28 cellular contexts compared by ENCODE assay signal in the genomic region with DNA sequence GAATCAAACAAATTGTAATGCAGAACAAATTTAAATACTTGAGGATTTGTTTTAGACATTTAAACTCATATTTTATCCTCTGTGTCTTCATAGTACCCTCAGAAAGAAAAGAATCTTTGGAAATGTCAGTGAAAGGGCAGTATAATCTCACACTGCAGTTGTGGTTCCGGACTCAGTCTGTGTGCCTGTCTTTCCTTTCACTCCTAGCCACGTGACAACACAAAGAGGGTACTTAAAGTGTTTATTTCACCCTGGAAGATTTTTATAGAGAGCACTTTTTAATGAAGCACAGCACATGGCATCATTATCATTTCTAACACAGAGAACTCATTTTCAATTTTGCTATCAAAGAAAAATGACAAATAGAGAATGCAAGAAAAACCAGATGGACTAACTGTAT.
DNase-seq lines count a peak whose midpoint lies in the region; ATAC-seq and TF ChIP-seq lines count a peak whose summit lies in the region.
"Had no signal": no experiment of that assay in that cellular context is flagged by ENCODE, and none has a peak within 500 bp of the region (broad histone marks: within the 10 kb centered on the region; RNA-seq: fewer than 3 reads in every experiment).

No MANE protein-coding gene starts in this region.

- H3K27me3 ChIP-seq in OCI-LY1 (ENCODE audit: insufficient read depth, low read length) = no peaks in the 10 kb centered on the region
- H3K27me3 ChIP-seq: ascending aorta, colonic mucosa, SJSA1, transverse colon had no signal

- no peaks in the 10 kb centered on the region for H4K20me1 ChIP-seq in OCI-LY1 (ENCODE audit: insufficient read depth, low read length)

- TF ChIP-seq CTCF in OCI-LY1 (IDR thresholded peaks at IDR 0.05; ENCODE audit: low read length) = no peak

- H3K9me2 ChIP-seq in OCI-LY1 (ENCODE audit: low read depth, low read length) = no peaks in the 10 kb centered on the region

- peak; percentile 6 for ATAC-seq in HG03135 (IDR thresholded peaks at IDR 0.05; ENCODE audit: unreplicated experiment)
- no peak for ATAC-seq in naive B cell (ENCODE audit: low read depth in 2 of 2)
- no peak for ATAC-seq in HG02970 (IDR thresholded peaks at IDR 0.05; ENCODE audit: low FRiP score, unreplicated experiment)
- no peak for ATAC-seq in GM21737 (IDR thresholded peaks at IDR 0.05; ENCODE audit: unreplicated experiment)
- ATAC-seq: A549, GM23338, WTC11 had no signal

- H3K4me3 ChIP-seq in OCI-LY1 (ENCODE audit: low read depth, low read length, poor library complexity, severe bottlenecking) = peak overlapping the region; percentile 38
- H3K4me3 ChIP-seq: A549, ascending aorta, colonic mucosa, GM23338, lung, SJSA1, transverse colon had no signal

- H3K9me3 Mint-ChIP-seq in naive B cell = peaks cover 0 to 3% (median 0%) of the 10 kb centered on the region in 7 donors
- H3K9me3 Mint-ChIP-seq: activated CD4-positive, alpha-beta T cell treated with anti-CD3 and anti-CD28 coated beads, Interleukin-2, amount 10 ng/mL, durations not matched to agents 7 days and 5 days; CD4-positive, alpha-beta memory T cell; GM23338; nephron; WTC11 had no signal

- H3K27ac ChIP-seq in OCI-LY1 (ENCODE audit: low read depth, low read length, poor library complexity, severe bottlenecking) = peak overlapping the region; percentile 95
- H3K27ac ChIP-seq: A549, ascending aorta, colonic mucosa, epithelial cell of prostate, SJSA1, transverse colon had no signal

- H3K36me3 Mint-ChIP-seq in naive B cell = no peaks in the 10 kb centered on the region
- H3K36me3 Mint-ChIP-seq: activated naive CD8-positive, alpha-beta T cell; CD4-positive, alpha-beta memory T cell; WTC11 had no signal

- no peaks in the 10 kb centered on the region for H3K9me3 ChIP-seq in OCI-LY1 (ENCODE audit: low read length)
- H3K9me3 ChIP-seq: A549, ascending aorta, colonic mucosa, SJSA1, transverse colon had no signal

- H2AFZ ChIP-seq in OCI-LY1 (ENCODE audit: low read length) = no peak overlapping the region
- H2AFZ ChIP-seq: GM23338 had no signal

- peak overlapping the region; percentile 64 for H3K4me2 ChIP-seq in OCI-LY1 (ENCODE audit: low read length)
- H3K4me2 ChIP-seq: A549, GM23338 had no signal

- H3K4me3 Mint-ChIP-seq in naive B cell = peak overlapping the region in 3 of 8 donors; percentile 4 to 20 (median 7)
- H3K4me3 Mint-ChIP-seq: activated CD4-positive, alpha-beta T cell treated with anti-CD3 and anti-CD28 coated beads, Interleukin-2, amount 10 ng/mL, durations not matched to agents 7 days and 5 days; activated naive CD8-positive, alpha-beta T cell; CD4-positive, alpha-beta memory T cell; GM23338; nephron; WTC11 had no signal

- peaks cover 20 to 23% (median 23%) of the 10 kb centered on the region in 3 donors for H3K4me1 Mint-ChIP-seq in naive B cell
- H3K4me1 Mint-ChIP-seq: activated CD4-positive, alpha-beta T cell treated with anti-CD3 and anti-CD28 coated beads, Interleukin-2, amount 10 ng/mL, durations not matched to agents 7 days and 5 days; CD4-positive, alpha-beta memory T cell had no signal

- H3K9ac ChIP-seq in OCI-LY1 (ENCODE audit: low read length) = peak overlapping the region; percentile 54

- no peaks in the 10 kb centered on the region for H3K27me3 Mint-ChIP-seq in naive B cell

- no peaks in the 10 kb centered on the region for H3K36me3 ChIP-seq in OCI-LY1 (ENCODE audit: insufficient read depth, low read length)
- H3K36me3 ChIP-seq: ascending aorta, colonic mucosa, SJSA1, transverse colon had no signal

- peaks cover 98% of the 10 kb centered on the region for H3K79me2 ChIP-seq in OCI-LY1 (ENCODE audit: insufficient read depth, low read length)

- no peaks in the 10 kb centered on the region for H3F3A ChIP-seq in OCI-LY1 (ENCODE audit: insufficient read depth, low read length)

- peaks cover 93% of the 10 kb centered on the region for H3K4me1 ChIP-seq in OCI-LY1 (ENCODE audit: insufficient read depth, low read length, severe bottlenecking)
- H3K4me1 ChIP-seq: ascending aorta, colonic mucosa, SJSA1 had no signal

- peak overlapping the region; percentile 3 to 87 (median 68) for H3K27ac Mint-ChIP-seq in naive B cell
- H3K27ac Mint-ChIP-seq: activated CD4-positive, alpha-beta T cell treated with anti-CD3 and anti-CD28 coated beads, Interleukin-2, amount 10 ng/mL, durations not matched to agents 7 days and 5 days; activated naive CD8-positive, alpha-beta T cell; CD4-positive, alpha-beta memory T cell; GM23338; nephron; WTC11 had no signal

- peak; percentile 59 for DNase-seq in NCI-H2171 treated with DMSO at 0.1 percent for 48 hours (lab: John Stamatoyannopoulos, UW)
- no peak for DNase-seq in NCI-H2171 (lab: John Stamatoyannopoulos, UW)
- DNase-seq in naive B cell = no peak
- DNase-seq in activated gamma-delta T cell treated with Interleukin-2 at 50 U/mL for 16 hours = no peak
- DNase-seq: activated CD4-positive, alpha-beta T cell treated with anti-CD3 and anti-CD28 coated beads, Interleukin-2, amount 10 ng/mL, durations not matched to agents 7 days and 5 days; activated effector memory CD4-positive, alpha-beta T cell treated with Interleukin-2 at 50 U/mL for 16 hours; CD4-positive, alpha-beta memory T cell; colonic mucosa; effector CD8-positive, alpha-beta T cell; hippocampal formation; KBM-7; NCI-H1436; NCI-H748 treated with DMSO at 0.1 percent for 48 hours; stimulated activated CD4-positive, alpha-beta T cell treated with anti-CD3 and anti-CD28 coated beads, Interleukin-4, amount 100 ng/mL, for 1 hour; transverse colon had no signal
